ENCODE assay signal across 9 cellular contexts in the genomic region with DNA sequence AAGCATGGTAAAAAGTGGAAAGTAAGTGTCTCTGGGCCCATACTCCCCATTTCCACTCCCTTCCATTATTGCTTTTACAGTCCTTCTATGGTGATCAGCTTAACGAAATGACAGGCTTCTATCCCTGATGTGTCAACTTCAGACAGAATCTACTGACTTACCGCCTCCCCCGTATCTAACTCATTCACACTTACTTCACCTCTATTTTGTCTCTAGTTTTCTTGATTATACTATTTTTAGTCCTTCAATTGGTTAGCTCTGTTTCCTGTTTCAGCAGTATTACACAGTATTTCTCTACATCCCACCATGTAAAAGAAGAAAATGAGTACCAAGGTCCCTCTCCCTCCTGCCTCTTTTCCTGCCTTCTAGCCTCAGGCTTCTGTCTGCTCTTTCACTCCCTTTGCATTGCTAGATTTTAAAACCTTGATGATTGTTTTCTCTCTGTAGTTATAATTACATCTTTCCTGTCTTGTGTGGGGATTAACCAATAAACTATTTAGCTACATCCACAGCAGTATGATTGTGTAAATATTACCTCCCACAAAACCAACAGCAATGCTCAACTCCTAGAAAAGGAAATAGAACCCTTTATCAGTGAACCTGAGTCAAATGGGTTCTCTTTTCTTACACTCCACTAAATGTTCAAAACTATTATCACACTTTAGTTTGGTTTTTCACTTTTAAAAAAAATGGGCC. TPM values are rescaled to one million over a fixed set of nuclear protein-coding genes. Genes with fewer than 3 reads are reported as not detected.
DNase-seq lines count a peak whose midpoint lies in the region; ATAC-seq, FAIRE-seq and TF ChIP-seq lines count a peak whose summit lies in the region.
"Had no signal": no experiment of that assay in that cellular context is flagged by ENCODE, and none has a peak within 500 bp of the region (broad histone marks: within the 10 kb centered on the region; RNA-seq: fewer than 3 reads in every experiment).

No MANE protein-coding gene starts in this region.

- peak; percentile 44; the same call in 2 of the 3 replicates for ATAC-seq in DND-41 (ENCODE audit: insufficient read depth, low read depth)
- peak; percentile 86 to 91 for ATAC-seq in natural killer cell treated with Interleukin-12 subunit alpha and Interleukin-12 subunit beta and Interleukin-15 and Interleukin-18, amount 100 ng/mL, for 72 hours

- FAIRE-seq in RCC 7860 (lab: Jason Lieb, UNC), result no peak

- peaks cover 99% of the 10 kb centered on the region for H3K79me2 ChIP-seq in DND-41 (ENCODE audit: insufficient read depth, low read length)
- H3K79me2 ChIP-seq in MM.1S (ENCODE audit: low read length), result no peaks in the 10 kb centered on the region
- peaks cover 46% of the 10 kb centered on the region for H3K79me2 ChIP-seq in PC-9 (ENCODE audit: low read depth)

- no peak overlapping the region for H3K4me2 ChIP-seq in DND-41 (ENCODE audit: insufficient read depth, low read length)
- H3K4me2 ChIP-seq in MM.1S (ENCODE audit: low read depth, low read length), result 0 out of 2 replicates have a peak overlapping the region, but pooled peaks have one; percentile 20
- no peak overlapping the region for H3K4me2 ChIP-seq in PC-9

- peaks cover 19% of the 10 kb centered on the region for H3K36me3 ChIP-seq in DND-41 (ENCODE audit: insufficient read depth, low read length)
- H3K36me3 ChIP-seq in MM.1S (replicated peaks; ENCODE audit: insufficient read depth, low read length), result no peaks in the 10 kb centered on the region
- H3K36me3 ChIP-seq in PC-9 (ENCODE audit: low read depth), result no peaks in the 10 kb centered on the region
- H3K36me3 ChIP-seq: prostate gland had no signal

- H3K27me3 ChIP-seq in DND-41 (ENCODE audit: insufficient read depth, low read length, poor library complexity), result no peaks in the 10 kb centered on the region
- no peaks in the 10 kb centered on the region for H3K27me3 ChIP-seq in MM.1S (replicated peaks; ENCODE audit: insufficient read depth, low read length)
- no peaks in the 10 kb centered on the region for H3K27me3 ChIP-seq in PC-9 (ENCODE audit: insufficient read depth, low read depth)

- peaks cover 62% of the 10 kb centered on the region for H3K4me1 Mint-ChIP-seq in activated naive CD8-positive, alpha-beta T cell treated with anti-CD3 and anti-CD28 coated beads for 36 hours
- peaks cover 35 to 45% of the 10 kb centered on the region in 2 donors for H3K4me1 Mint-ChIP-seq in natural killer cell treated with Interleukin-12 subunit alpha and Interleukin-12 subunit beta and Interleukin-15 and Interleukin-18, amount 100 ng/mL, for 72 hours (ENCODE audit: low read depth in 2 of 2)

- intact Hi-C loops in PC-9 (cut with micrococcal nuclease; ENCODE audit: unreplicated experiment), result no loop called here

- H3F3A ChIP-seq in MM.1S (ENCODE audit: insufficient read depth, low read length) (no peaks in the 10 kb centered on the region), PC-9 (ENCODE audit: insufficient read depth, low read depth) (peaks cover 17% of the 10 kb centered on the region; the same call in 1 of the 2 replicates)

- H2AFZ ChIP-seq in DND-41 (ENCODE audit: low read depth, low read length) (no peak overlapping the region), MM.1S (ENCODE audit: low read length) (no peak overlapping the region), PC-9 (no peak overlapping the region)

- no peak for TF ChIP-seq CTCF in DND-41 (IDR thresholded peaks at IDR 0.05; ENCODE audit: borderline replicate concordance, extremely low read depth, low read length, poor library complexity, severe bottlenecking)
- TF ChIP-seq CTCF in MM.1S (IDR thresholded peaks at IDR 0.05; ENCODE audit: low read length), result no peak
- no peak for TF ChIP-seq CTCF in GM13977 (IDR thresholded peaks at IDR 0.05; ENCODE audit: extremely low read depth, insufficient read depth, missing control alignments)
- TF ChIP-seq CTCF in PC-9 (conservative IDR thresholded peaks at IDR 0.05), result no peak

- H3K27ac ChIP-seq in DND-41 (ENCODE audit: low read length) (peak overlapping the region; percentile 50; the same call in 1 of the 2 replicates), MM.1S (ENCODE audit: low read length) (no peak overlapping the region), PC-9 (no peak overlapping the region)
- H3K27ac ChIP-seq: prostate gland had no signal

- no peaks in the 10 kb centered on the region for H3K9me3 Mint-ChIP-seq in activated naive CD8-positive, alpha-beta T cell treated with anti-CD3 and anti-CD28 coated beads for 36 hours
- no peaks in the 10 kb centered on the region for H3K9me3 Mint-ChIP-seq in natural killer cell treated with Interleukin-12 subunit alpha and Interleukin-12 subunit beta and Interleukin-15 and Interleukin-18, amount 100 ng/mL, for 72 hours

- H3K9me3 ChIP-seq in DND-41 (ENCODE audit: insufficient read depth, low read length, severe bottlenecking) (no peaks in the 10 kb centered on the region), MM.1S (replicated peaks; ENCODE audit: insufficient read depth, low read length) (no peaks in the 10 kb centered on the region), PC-9 (ENCODE audit: insufficient read depth, low read depth) (no peaks in the 10 kb centered on the region)
- H3K9me3 ChIP-seq: prostate gland had no signal

- H3K9me2 ChIP-seq in MM.1S (replicated peaks; ENCODE audit: insufficient read depth, low read length), result no peaks in the 10 kb centered on the region
- no peaks in the 10 kb centered on the region for H3K9me2 ChIP-seq in PC-9 (ENCODE audit: insufficient read depth)

- H4K20me1 ChIP-seq in DND-41 (ENCODE audit: insufficient read depth, low read length) (peaks cover 56% of the 10 kb centered on the region), MM.1S (ENCODE audit: insufficient read depth, low read length) (no peaks in the 10 kb centered on the region), PC-9 (ENCODE audit: insufficient read depth) (no peaks in the 10 kb centered on the region; the same call in 1 of the 2 replicates)

- POLR2A ChIA-PET in PC-9 (lab: Charles Lee; ENCODE audit: unreplicated experiment), result interaction anchor here (0.6 kb wide), 1 partner anchor 205 kb away, joined by 4 read pairs; no protein-coding TSS in a partner anchor

- no TSS peak for BruUV-seq in PC-9 (replicated peaks; lab: Mats Ljungman, UMichigan)

- in situ Hi-C loops in GM13977 (cut with MboI; ENCODE audit: low pct_unique_long_range_greater_than_20kb, low sequenced_read_pairs, unreplicated experiment), result no loop called here

- DNase-seq in DND-41 (no peak), MM.1S (no peak), GM13977 (ENCODE audit: low spot score) (no peak), RCC 7860 (ENCODE audit: low spot score) (no peak), PC-9 (no peak), NCI-H510A (lab: John Stamatoyannopoulos, UW) (no peak)
- DNase-seq in activated naive CD8-positive, alpha-beta T cell treated with anti-CD3 and anti-CD28 coated beads for 36 hours, result no peak
- no peak for DNase-seq in natural killer cell treated with Interleukin-12 subunit alpha and Interleukin-12 subunit beta and Interleukin-15 and Interleukin-18, amount 100 ng/mL, for 72 hours (ENCODE audit: low spot score)

- H3K4me3 Mint-ChIP-seq in activated naive CD8-positive, alpha-beta T cell treated with anti-CD3 and anti-CD28 coated beads for 36 hours, result peak overlapping the region; percentile 46
- peak overlapping the region; percentile 71 for H3K4me3 Mint-ChIP-seq in natural killer cell treated with Interleukin-12 subunit alpha and Interleukin-12 subunit beta and Interleukin-15 and Interleukin-18, amount 100 ng/mL, for 72 hours

- CTCF ChIA-PET in PC-9 (lab: Charles Lee), result interaction anchor here (0.7 to 1.4 kb wide), 2 partner anchors 57 to 971 kb away, joined by 3 to 14 read pairs; no protein-coding TSS in a partner anchor

- H3K9ac ChIP-seq in DND-41 (ENCODE audit: low read depth, low read length) (no peak overlapping the region), MM.1S (ENCODE audit: low read length) (no peak overlapping the region)

- peaks cover 5% of the 10 kb centered on the region for H3K36me3 Mint-ChIP-seq in activated naive CD8-positive, alpha-beta T cell treated with anti-CD3 and anti-CD28 coated beads for 36 hours
- no peaks in the 10 kb centered on the region for H3K36me3 Mint-ChIP-seq in natural killer cell treated with Interleukin-12 subunit alpha and Interleukin-12 subunit beta and Interleukin-15 and Interleukin-18, amount 100 ng/mL, for 72 hours

- H3K4me3 ChIP-seq in DND-41 (ENCODE audit: low read depth in 1 of 2, low read length in 2 of 2) (no peak overlapping the region), MM.1S (ENCODE audit: low read length) (no peak overlapping the region), PC-9 (no peak overlapping the region)
- H3K4me3 ChIP-seq: prostate gland had no signal

- peak overlapping the region; percentile 95 for H3K27ac Mint-ChIP-seq in activated naive CD8-positive, alpha-beta T cell treated with anti-CD3 and anti-CD28 coated beads for 36 hours
- peak overlapping the region; percentile 88 to 92 for H3K27ac Mint-ChIP-seq in natural killer cell treated with Interleukin-12 subunit alpha and Interleukin-12 subunit beta and Interleukin-15 and Interleukin-18, amount 100 ng/mL, for 72 hours

- H3K4me1 ChIP-seq in DND-41 (ENCODE audit: insufficient read depth, low read length) (peaks cover 47% of the 10 kb centered on the region), MM.1S (ENCODE audit: low read length) (peaks cover 23% of the 10 kb centered on the region), PC-9 (replicated peaks; ENCODE audit: insufficient read depth) (peaks cover 26% of the 10 kb centered on the region)
- H3K4me1 ChIP-seq: prostate gland had no signal

- no peaks in the 10 kb centered on the region for H3K27me3 Mint-ChIP-seq in activated naive CD8-positive, alpha-beta T cell treated with anti-CD3 and anti-CD28 coated beads for 36 hours
- H3K27me3 Mint-ChIP-seq in natural killer cell treated with Interleukin-12 subunit alpha and Interleukin-12 subunit beta and Interleukin-15 and Interleukin-18, amount 100 ng/mL, for 72 hours, result no peaks in the 10 kb centered on the region

RNA-seq across cellular contexts. Expression of a gene that starts 53.4 kb away (rescaled TPM):
- 10 to 100 TPM; 22.4 to 22.7 TPM for total RNA-seq in activated naive CD8-positive, alpha-beta T cell treated with anti-CD3 and anti-CD28 coated beads for 36 hours
- 10 to 100 TPM; 21.1 to 39.4 TPM for total RNA-seq in natural killer cell treated with Interleukin-12 subunit alpha and Interleukin-12 subunit beta and Interleukin-15 and Interleukin-18, amount 100 ng/mL, for 72 hours
- total RNA-seq in PC-9 (2021), result 51.6 and 53.5 TPM in 2 replicates
